In genomic region chr2:64737547-64737946, GRCh38 we compare ENCODE assay signal across 10 cellular contexts.
DNase-seq lines count a peak whose midpoint lies in the region; ATAC-seq and TF ChIP-seq lines count a peak whose summit lies in the region.
"Had no signal": no experiment of that assay in that cellular context is flagged by ENCODE, and none has a peak within 500 bp of the region (broad histone marks: within the 10 kb centered on the region; RNA-seq: fewer than 3 reads in every experiment).

No MANE protein-coding gene starts in this region.

- 0 out of 2 replicates have a peak overlapping the region, but pooled peaks have one; percentile 26 for H3K27ac Mint-ChIP-seq in HFFc6
- H3K27ac Mint-ChIP-seq in activated T-cell treated with anti-CD3 and anti-CD28 coated beads, Interleukin-2, amount 50 U/mL, for 72 hours = peak overlapping the region; percentile 92
- H3K27ac Mint-ChIP-seq in stimulated activated memory B cell treated with anti-CD40 and anti-IgM and Interleukin-4, amounts not matched to agents 10 μg/mL and 1 μg/mL and 100 μg/mL, for 72 hours = peak overlapping the region; percentile 58

- peaks cover 10% of the 10 kb centered on the region for H3K4me1 Mint-ChIP-seq in activated T-cell treated with anti-CD3 and anti-CD28 coated beads, Interleukin-2, amount 50 U/mL, for 4 hours (ENCODE audit: low read depth)
- H3K4me1 Mint-ChIP-seq in HFFc6 (ENCODE audit: low read depth) = peaks cover 15% of the 10 kb centered on the region
- peaks cover 38% of the 10 kb centered on the region for H3K4me1 Mint-ChIP-seq in activated T-cell treated with anti-CD3 and anti-CD28 coated beads, Interleukin-2, amount 50 U/mL, for 72 hours (ENCODE audit: low read depth)
- H3K4me1 Mint-ChIP-seq in stimulated activated memory B cell treated with anti-CD40 and anti-IgM and Interleukin-4, amounts not matched to agents 10 μg/mL and 1 μg/mL and 100 μg/mL, for 72 hours = peaks cover 21% of the 10 kb centered on the region

- no peaks in the 10 kb centered on the region for H3K27me3 Mint-ChIP-seq in activated T-cell treated with anti-CD3 and anti-CD28 coated beads, Interleukin-2, amount 50 U/mL, for 4 hours (ENCODE audit: low read depth)
- no peaks in the 10 kb centered on the region for H3K27me3 Mint-ChIP-seq in HFFc6 (ENCODE audit: insufficient read depth)
- H3K27me3 Mint-ChIP-seq in activated T-cell treated with anti-CD3 and anti-CD28 coated beads, Interleukin-2, amount 50 U/mL, for 72 hours (ENCODE audit: low read depth) = no peaks in the 10 kb centered on the region
- H3K27me3 Mint-ChIP-seq in stimulated activated memory B cell treated with anti-CD40 and anti-IgM and Interleukin-4, amounts not matched to agents 10 μg/mL and 1 μg/mL and 100 μg/mL, for 72 hours = no peaks in the 10 kb centered on the region

- TF ChIP-seq CTCF in HFFc6 (IDR thresholded peaks at IDR 0.05) = no peak

- peaks cover 3% of the 10 kb centered on the region for H3K36me3 Mint-ChIP-seq in activated T-cell treated with anti-CD3 and anti-CD28 coated beads, Interleukin-2, amount 50 U/mL, for 4 hours (ENCODE audit: insufficient read depth)
- H3K36me3 Mint-ChIP-seq in HFFc6 (ENCODE audit: low read depth) = peaks cover 7% of the 10 kb centered on the region
- H3K36me3 Mint-ChIP-seq in activated T-cell treated with anti-CD3 and anti-CD28 coated beads, Interleukin-2, amount 50 U/mL, for 72 hours (ENCODE audit: insufficient read depth in 2 of 2) = peaks cover 0 to 1% of the 10 kb centered on the region in 2 donors
- peaks cover 17% of the 10 kb centered on the region for H3K36me3 Mint-ChIP-seq in stimulated activated memory B cell treated with anti-CD40 and anti-IgM and Interleukin-4, amounts not matched to agents 10 μg/mL and 1 μg/mL and 100 μg/mL, for 72 hours

- no peaks in the 10 kb centered on the region for H3K9me3 Mint-ChIP-seq in activated T-cell treated with anti-CD3 and anti-CD28 coated beads, Interleukin-2, amount 50 U/mL, for 4 hours
- H3K9me3 Mint-ChIP-seq in HFFc6 = no peaks in the 10 kb centered on the region
- H3K9me3 Mint-ChIP-seq in activated T-cell treated with anti-CD3 and anti-CD28 coated beads, Interleukin-2, amount 50 U/mL, for 72 hours = no peaks in the 10 kb centered on the region
- no peaks in the 10 kb centered on the region for H3K9me3 Mint-ChIP-seq in stimulated activated memory B cell treated with anti-CD40 and anti-IgM and Interleukin-4, amounts not matched to agents 10 μg/mL and 1 μg/mL and 100 μg/mL, for 72 hours

- DNase-seq in activated T-cell treated with anti-CD3 and anti-CD28 coated beads, Interleukin-2, amount 50 U/mL, for 4 hours = no peak
- DNase-seq in activated T-cell treated with anti-CD3 and anti-CD28 coated beads, Interleukin-2, amount 50 U/mL, for 1 hour = no peak
- peak; percentile 21 for DNase-seq in HFFc6
- DNase-seq in activated T-cell treated with anti-CD3 and anti-CD28 coated beads, Interleukin-2, amount 50 U/mL, for 72 hours = no peak
- no peak for DNase-seq in germinal center (ENCODE audit: low spot score)
- no peak for DNase-seq in NCI-H748 treated with DMSO at 0.1 percent for 48 hours (lab: John Stamatoyannopoulos, UW)
- DNase-seq: glutamatergic neuron, pancreas had no signal

- ATAC-seq in activated T-cell treated with anti-CD3 and anti-CD28 coated beads, Interleukin-2, amount 50 U/mL, for 4 hours = peak; percentile 72 to 87
- ATAC-seq in activated T-cell treated with anti-CD3 and anti-CD28 coated beads, Interleukin-2, amount 50 U/mL, for 72 hours (replicated peaks in 1 of 2) = peak; percentile 87 to 91
- ATAC-seq in stimulated activated memory B cell treated with anti-CD40 and anti-IgM and Interleukin-4, amounts not matched to agents 10 μg/mL and 1 μg/mL and 100 μg/mL, for 72 hours = peak; percentile 89
- no peak for ATAC-seq in GM21737 (IDR thresholded peaks at IDR 0.05; ENCODE audit: unreplicated experiment)
- ATAC-seq: pancreas had no signal

- H3K4me3 Mint-ChIP-seq in activated T-cell treated with anti-CD3 and anti-CD28 coated beads, Interleukin-2, amount 50 U/mL, for 4 hours = no peak overlapping the region
- no peak overlapping the region for H3K4me3 Mint-ChIP-seq in HFFc6
- peak overlapping the region; percentile 68 to 75 for H3K4me3 Mint-ChIP-seq in activated T-cell treated with anti-CD3 and anti-CD28 coated beads, Interleukin-2, amount 50 U/mL, for 72 hours
- no peak overlapping the region for H3K4me3 Mint-ChIP-seq in stimulated activated memory B cell treated with anti-CD40 and anti-IgM and Interleukin-4, amounts not matched to agents 10 μg/mL and 1 μg/mL and 100 μg/mL, for 72 hours

Comparison
In these comparisons a context has a peak if more than half of its experiments do, and no peak if none do; other contexts are left out.
1. H3K4me3 Mint-ChIP-seq: peak in activated T-cell treated with anti-CD3 and anti-CD28 coated beads, Interleukin-2, amount 50 U/mL, for 72 hours (2 of 2); none in activated T-cell treated with anti-CD3 and anti-CD28 coated beads, Interleukin-2, amount 50 U/mL, for 4 hours (single experiment), HFFc6 (single experiment) and stimulated activated memory B cell treated with anti-CD40 and anti-IgM and Interleukin-4, amounts not matched to agents 10 μg/mL and 1 μg/mL and 100 μg/mL, for 72 hours (single experiment).
2. H3K27ac Mint-ChIP-seq: peak in every context shown above with its lines; median percentile 92 in activated T-cell treated with anti-CD3 and anti-CD28 coated beads, Interleukin-2, amount 50 U/mL, for 72 hours; 58 in stimulated activated memory B cell treated with anti-CD40 and anti-IgM and Interleukin-4, amounts not matched to agents 10 μg/mL and 1 μg/mL and 100 μg/mL, for 72 hours; 26 in HFFc6.